11 cellular contexts compared by ENCODE assay signal in genomic region chr9:126513159-126514036, GRCh38.
DNase-seq lines count a peak whose midpoint lies in the region; ATAC-seq and TF ChIP-seq lines count a peak whose summit lies in the region.
"Had no signal": no experiment of that assay in that cellular context is flagged by ENCODE, and none has a peak within 500 bp of the region (broad histone marks: within the 10 kb centered on the region; RNA-seq: fewer than 3 reads in every experiment).

No MANE protein-coding gene starts in this region.

- H4K5ac ChIP-seq in IMR-90 (ENCODE audit: low read depth, low read length) = no peak overlapping the region

- H2BK20ac ChIP-seq in IMR-90 (ENCODE audit: low read depth, low read length) = no peak overlapping the region

- H4K20me1 ChIP-seq in IMR-90 (ENCODE audit: insufficient read depth, low read length) = no peaks in the 10 kb centered on the region; the same call in 1 of the 2 replicates

- H3K27ac ChIP-seq in IMR-90 (ENCODE audit: insufficient read depth, low read length) (no peak overlapping the region), neuronal stem cell (replicated peaks; ENCODE audit: low read length) (no peak overlapping the region)
- H3K27ac ChIP-seq: PC-9, tibial artery, WERI-Rb-1 had no signal

- TF ChIP-seq RAD21 in IMR-90 (IDR thresholded peaks at IDR 0.05; ENCODE audit: low read length) = no peak

- WGBS in IMR-90 (ENCODE audit: extremely low coverage in 2 of 2, insufficient read length in 1 of 2), 2 experiments = 76% methylated on average over 4 of the region's 13 CpGs; no CpG with 5 or more reads in 1 of the 2 experiments
- WGBS in neuronal stem cell (ENCODE audit: extremely low coverage in 2 of 2, insufficient read length in 2 of 2, insufficient replicate concordance in 1 of 2), 2 donors = no CpG with 5 or more reads among the region's 13 CpGs

- H2BK12ac ChIP-seq in neuronal stem cell (ENCODE audit: low read length) = no peak overlapping the region

- no peak for ATAC-seq in IMR-90 (ENCODE audit: low read depth)
- ATAC-seq in HG02981 (IDR thresholded peaks at IDR 0.05; ENCODE audit: unreplicated experiment) = no peak

- no peaks in the 10 kb centered on the region for H3K79me1 ChIP-seq in IMR-90 (ENCODE audit: low read depth in 1 of 2, low read length in 2 of 2)
- no peaks in the 10 kb centered on the region for H3K79me1 ChIP-seq in neuronal stem cell (ENCODE audit: low read depth, low read length)

- H3K23ac ChIP-seq in IMR-90 (ENCODE audit: low read depth, low read length) (no peak overlapping the region), neuronal stem cell (ENCODE audit: low read depth, low read length, poor library complexity) (no peak overlapping the region)

- POLR2A ChIA-PET in IMR-90 (lab: Charles Lee; ENCODE audit: unreplicated experiment) = interaction anchor here (0.6 to 0.7 kb wide), 3 partner anchors 59 to 104 kb away, joined by 3 read pairs; no protein-coding TSS in a partner anchor

- H2BK5ac ChIP-seq in IMR-90 (ENCODE audit: low read depth, low read length, poor library complexity, severe bottlenecking) (no peak overlapping the region), neuronal stem cell (ENCODE audit: low read length) (peak overlapping the region; percentile 45)

- H2AK5ac ChIP-seq in IMR-90 (ENCODE audit: low read depth, low read length) = no peak overlapping the region
- H2AK5ac ChIP-seq in neuronal stem cell (ENCODE audit: low read depth, low read length) = peak overlapping the region; percentile 22

- DNase-seq in ELF-1 (ENCODE audit: low read depth, low spot score) = peak; percentile 80
- DNase-seq in IMR-90 = no peak
- DNase-seq in epithelial cell of esophagus (ENCODE audit: low read depth) = peak; percentile 76
- DNase-seq in neuronal stem cell (ENCODE audit: low spot score) = no peak
- no peak for DNase-seq in globus pallidus (ENCODE audit: low spot score)
- DNase-seq in NCI-H748 (lab: John Stamatoyannopoulos, UW; ENCODE audit: unreplicated experiment) = no peak
- no peak for DNase-seq in GM03348 (ENCODE audit: low spot score)
- DNase-seq: PC-9 had no signal

- CTCF ChIA-PET in IMR-90 (lab: Yijun Ruan, JAX) = interaction anchor here (1.5 to 1.9 kb wide), 2 partner anchors 13 to 45 kb away, joined by 3 to 4 read pairs; no protein-coding TSS in a partner anchor

- no peak overlapping the region for H3K18ac ChIP-seq in IMR-90 (ENCODE audit: low read depth, low read length)
- H3K18ac ChIP-seq in neuronal stem cell (ENCODE audit: low read length) = peak overlapping the region; percentile 88

- no peak overlapping the region; the same call in 1 of the 2 replicates for H3K4me2 ChIP-seq in IMR-90 (ENCODE audit: low read depth, low read length)
- no peak overlapping the region for H3K4me2 ChIP-seq in neuronal stem cell (ENCODE audit: insufficient read depth, low read length, poor library complexity, severe bottlenecking)
- H3K4me2 ChIP-seq: PC-9 had no signal

- H4K8ac ChIP-seq in IMR-90 (ENCODE audit: low read depth in 2 of 2, low read length in 2 of 2) (no peak overlapping the region), neuronal stem cell (ENCODE audit: low read depth, low read length) (peak overlapping the region; percentile 29)

- H2AFZ ChIP-seq in IMR-90 (replicated peaks; ENCODE audit: low read length, poor library complexity) (peak overlapping the region; percentile 86), neuronal stem cell (ENCODE audit: low read length) (peak overlapping the region; percentile 85)
- H2AFZ ChIP-seq: PC-9 had no signal

- no peak for TF ChIP-seq POLR2A in IMR-90 (IDR thresholded peaks at IDR 0.05; ENCODE audit: low read depth, low read length)

- H3K14ac ChIP-seq in IMR-90 (replicated peaks; ENCODE audit: low read depth, low read length) (no peak overlapping the region), neuronal stem cell (ENCODE audit: low read length) (no peak overlapping the region)

- no peak overlapping the region for H2BK15ac ChIP-seq in IMR-90 (ENCODE audit: low read depth, low read length)
- H2BK15ac ChIP-seq in neuronal stem cell (ENCODE audit: low read length) = peak overlapping the region; percentile 33

- H3K9ac ChIP-seq in IMR-90 (ENCODE audit: low read depth, low read length) (no peak overlapping the region), neuronal stem cell (ENCODE audit: low read depth, low read length, poor library complexity) (no peak overlapping the region)

- H4K91ac ChIP-seq in IMR-90 (ENCODE audit: insufficient read depth, low read depth, low read length) (no peak overlapping the region), neuronal stem cell (ENCODE audit: low read depth, low read length, poor library complexity) (no peak overlapping the region)

- in situ Hi-C loops in IMR-90 (cut with MboI; ENCODE audit: low sequenced_read_pairs) = no loop called here

- dilution Hi-C loops in IMR-90 (cut with HindIII; ENCODE audit: low sequenced_read_pairs, unreplicated experiment) = no loop called here

- H3K4me3 ChIP-seq in IMR-90 (ENCODE audit: insufficient read depth, low read depth, low read length) = no peak overlapping the region
- no peak overlapping the region for H3K4me3 ChIP-seq in epithelial cell of esophagus (ENCODE audit: low read length)
- H3K4me3 ChIP-seq in neuronal stem cell (ENCODE audit: low read length in 2 of 2) = no peak overlapping the region
- H3K4me3 ChIP-seq: PC-9 had no signal

- H3K9me3 ChIP-seq in IMR-90 (ENCODE audit: control insufficient read depth, insufficient read depth, low read length) (no peaks in the 10 kb centered on the region), neuronal stem cell (replicated peaks in 1 of 2; ENCODE audit: control insufficient read depth in 2 of 2, insufficient read depth in 1 of 2, low read depth in 1 of 2, low read length in 2 of 2) (no peaks in the 10 kb centered on the region)
- H3K9me3 ChIP-seq: tibial artery had no signal

- no TSS peak for BruUV-seq in IMR-90 (replicated peaks; lab: Mats Ljungman, UMichigan)

- H2AK9ac ChIP-seq in IMR-90 (replicated peaks; ENCODE audit: low read depth, low read length, poor library complexity) = peak overlapping the region; percentile 19

- TF ChIP-seq CTCF in IMR-90 (conservative IDR thresholded peaks at IDR 0.05; ENCODE audit: low read depth, low read length) (no peak), epithelial cell of esophagus (IDR thresholded peaks at IDR 0.05; ENCODE audit: insufficient read depth, low read depth, low read length, missing control alignments) (no peak)

- H3K27me3 ChIP-seq in IMR-90 (ENCODE audit: control insufficient read depth, insufficient read depth, low read length) (peaks cover 29% of the 10 kb centered on the region), neuronal stem cell (ENCODE audit: control insufficient read depth in 3 of 3, insufficient read depth in 3 of 3, low read depth in 1 of 3, low read length in 3 of 3) (peaks cover 0 to 39% (median 4%) of the 10 kb centered on the region in 3 experiments)

- intact Hi-C loops in IMR-90 (cut with micrococcal nuclease) = no loop called here

- H3K4ac ChIP-seq in IMR-90 (ENCODE audit: low read depth, low read length) (no peak overlapping the region), neuronal stem cell (ENCODE audit: low read length) (no peak overlapping the region)

- no peak overlapping the region for H3K56ac ChIP-seq in IMR-90 (ENCODE audit: extremely low read depth, insufficient read depth, low read length)

- H2BK120ac ChIP-seq in IMR-90 (ENCODE audit: low read depth, low read length) = no peak overlapping the region
- H2BK120ac ChIP-seq in neuronal stem cell (ENCODE audit: low read depth, low read length) = peak overlapping the region; percentile 19

- H3K36me3 ChIP-seq in IMR-90 (ENCODE audit: control insufficient read depth, insufficient read depth, low read length) (no peaks in the 10 kb centered on the region), neuronal stem cell (replicated peaks in 1 of 2; ENCODE audit: control insufficient read depth in 2 of 2, insufficient read depth in 2 of 2, low read length in 2 of 2) (no peaks in the 10 kb centered on the region)
- H3K36me3 ChIP-seq: tibial artery, WERI-Rb-1 had no signal

- no peaks in the 10 kb centered on the region for H3K9me1 ChIP-seq in IMR-90 (ENCODE audit: insufficient read depth, low read length)

- H3K4me1 ChIP-seq in IMR-90 (ENCODE audit: control insufficient read depth, insufficient read depth, low read length) (peaks cover 2% of the 10 kb centered on the region; the same call in 1 of the 2 replicates), neuronal stem cell (ENCODE audit: control insufficient read depth in 2 of 2, insufficient read depth in 1 of 2, low read depth in 1 of 2, low read length in 2 of 2) (peaks cover 20 to 21% of the 10 kb centered on the region in 2 donors)

TF ChIP-seq in IMR-90, 13 proteins besides CTCF, POLR2A, EP300 and RAD21:
- TF ChIP-seq CHD1 (IDR thresholded peaks at IDR 0.05; ENCODE audit: low read depth, low read length) (no peak), RCOR1 (IDR thresholded peaks at IDR 0.05; ENCODE audit: insufficient replicate concordance, low read length) (no peak), CEBPB (IDR thresholded peaks at IDR 0.05; ENCODE audit: low read depth, low read length) (no peak), FOS (IDR thresholded peaks at IDR 0.05; ENCODE audit: low read depth, low read length) (no peak)

Comparison
In these comparisons a context has a peak if more than half of its experiments do, and no peak if none do; other contexts are left out.
1. DNase-seq: peak in ELF-1 (single experiment) and epithelial cell of esophagus (single experiment); none in IMR-90 (single experiment), neuronal stem cell (single experiment), globus pallidus (single experiment), NCI-H748 (single experiment) and GM03348 (single experiment).